ENCODE assay signal across 28 cellular contexts in genomic region chr1:16606106-16606505, GRCh38.
"Had no signal": no experiment of that assay in that cellular context is flagged by ENCODE, and none has a peak within 500 bp of the region (broad histone marks: within the 10 kb centered on the region; RNA-seq: fewer than 3 reads in every experiment).

No MANE protein-coding gene starts in this region.

- H3K9me3 Mint-ChIP-seq: activated naive CD4-positive, alpha-beta T cell treated with anti-CD3 and anti-CD28 coated beads for 36 hours; activated naive CD8-positive, alpha-beta T cell treated with anti-CD3 and anti-CD28 coated beads for 36 hours; activated T-helper 1 cell treated with anti-CD3 and anti-CD28 coated beads, Interleukin-12 subunit alpha, Interleukin-12 subunit beta, Interleukin-2, Interleukin-4 antibody, amounts not matched to agents 30 ng/mL and 10 ng/mL and 1 ng/mL, durations not matched to agents 14 hours and 24 hours and 36 hours; brain; natural killer cell treated with Interleukin-12 subunit alpha and Interleukin-12 subunit beta and Interleukin-15 and Interleukin-18, amount 100 ng/mL, for 72 hours; T-cell; T-helper 2 cell treated with Interferon-gamma antibody and Interleukin-4, amounts not matched to agents 5 μg/mL and 100 μg/mL, for 36 hours had no signal

- ATAC-seq: activated CD4-positive, alpha-beta T cell treated with anti-CD3 and anti-CD28 coated beads for 36 hours; left lung; right lobe of liver; T-cell had no signal

- H3K9me3 ChIP-seq: ascending aorta, colonic mucosa, esophagus muscularis mucosa, left lung, lower lobe of right lung, right lobe of liver, testis, transverse colon, uterus had no signal

- H3K27ac ChIP-seq: cardiac muscle cell, colonic mucosa, left lung, lower lobe of right lung, testis, uterus had no signal

- H3K27ac Mint-ChIP-seq: activated CD4-positive, alpha-beta T cell treated with anti-CD3 and anti-CD28 coated beads for 36 hours; activated naive CD4-positive, alpha-beta T cell treated with anti-CD3 and anti-CD28 coated beads for 36 hours; activated naive CD8-positive, alpha-beta T cell treated with anti-CD3 and anti-CD28 coated beads for 36 hours; activated T-helper 1 cell treated with anti-CD3 and anti-CD28 coated beads, Interleukin-12 subunit alpha, Interleukin-12 subunit beta, Interleukin-2, Interleukin-4 antibody, amounts not matched to agents 30 ng/mL and 10 ng/mL and 1 ng/mL, durations not matched to agents 14 hours and 24 hours and 36 hours; brain; natural killer cell treated with Interleukin-12 subunit alpha and Interleukin-12 subunit beta and Interleukin-15 and Interleukin-18, amount 100 ng/mL, for 72 hours; T-cell; T-helper 2 cell treated with Interferon-gamma antibody and Interleukin-4, amounts not matched to agents 5 μg/mL and 100 μg/mL, for 36 hours had no signal

- H3K36me3 Mint-ChIP-seq: activated naive CD8-positive, alpha-beta T cell treated with anti-CD3 and anti-CD28 coated beads for 36 hours; brain; natural killer cell treated with Interleukin-12 subunit alpha and Interleukin-12 subunit beta and Interleukin-15 and Interleukin-18, amount 100 ng/mL, for 72 hours; T-cell had no signal

- H3K4me3 Mint-ChIP-seq: activated CD4-positive, alpha-beta T cell treated with anti-CD3 and anti-CD28 coated beads for 36 hours; activated naive CD4-positive, alpha-beta T cell treated with anti-CD3 and anti-CD28 coated beads for 36 hours; activated naive CD8-positive, alpha-beta T cell treated with anti-CD3 and anti-CD28 coated beads for 36 hours; activated T-helper 1 cell treated with anti-CD3 and anti-CD28 coated beads, Interleukin-12 subunit alpha, Interleukin-12 subunit beta, Interleukin-2, Interleukin-4 antibody, amounts not matched to agents 30 ng/mL and 10 ng/mL and 1 ng/mL, durations not matched to agents 14 hours and 24 hours and 36 hours; brain; natural killer cell treated with Interleukin-12 subunit alpha and Interleukin-12 subunit beta and Interleukin-15 and Interleukin-18, amount 100 ng/mL, for 72 hours; T-cell; T-helper 2 cell treated with Interferon-gamma antibody and Interleukin-4, amounts not matched to agents 5 μg/mL and 100 μg/mL, for 36 hours had no signal

- DNase-seq: activated CD4-positive, alpha-beta T cell treated with anti-CD3 and anti-CD28 coated beads for 36 hours; activated CD4-positive, alpha-beta T cell treated with anti-CD3 and anti-CD28 coated beads, Interleukin-2, amount 50 U/mL, for 48 hours; activated CD4-positive, CD25-positive, alpha-beta regulatory T cell; activated CD8-positive, alpha-beta memory T cell treated with anti-CD3 and anti-CD28 coated beads for 24 hours; activated effector memory CD4-positive, alpha-beta T cell treated with anti-CD3 and anti-CD28 coated beads, Interleukin-2, amount 50 U/mL, for 16 hours; activated naive CD4-positive, alpha-beta T cell treated with anti-CD3 and anti-CD28 coated beads for 36 hours; activated naive CD8-positive, alpha-beta T cell treated with anti-CD3 and anti-CD28 coated beads for 36 hours; cerebellar nuclear complex; foreskin melanocyte; kidney glomerular epithelial cell; lower lobe of right lung; mesendoderm; stimulated activated CD4-positive, alpha-beta T cell treated with anti-CD3 and anti-CD28 coated beads, Interleukin-2, amount 100 ng/mL, for 48 hours; stimulated activated naive CD4-positive, alpha-beta T cell treated with Interleukin-2 at 50 U/mL for 16 hours; testis; transverse colon; uterus had no signal

- H3K4me3 ChIP-seq: ascending aorta, cardiac muscle cell, colonic mucosa, esophagus muscularis mucosa, left lung, lower lobe of right lung, right lobe of liver, testis, transverse colon, uterus had no signal

- H3K36me3 ChIP-seq: uterus had no signal

- H3K27me3 ChIP-seq: ascending aorta, cardiac muscle cell, colonic mucosa, esophagus muscularis mucosa, left lung, right lobe of liver, testis, transverse colon, uterus had no signal

- H3K4me1 Mint-ChIP-seq: activated CD4-positive, alpha-beta T cell treated with anti-CD3 and anti-CD28 coated beads for 36 hours; activated naive CD8-positive, alpha-beta T cell treated with anti-CD3 and anti-CD28 coated beads for 36 hours; brain; T-cell had no signal

- H3K27me3 Mint-ChIP-seq: activated CD4-positive, alpha-beta T cell treated with anti-CD3 and anti-CD28 coated beads for 36 hours; activated naive CD8-positive, alpha-beta T cell treated with anti-CD3 and anti-CD28 coated beads for 36 hours; brain; natural killer cell treated with Interleukin-12 subunit alpha and Interleukin-12 subunit beta and Interleukin-15 and Interleukin-18, amount 100 ng/mL, for 72 hours; T-cell had no signal

- H3K4me1 ChIP-seq: left lung, lower lobe of right lung, testis, uterus had no signal
